ENCODE assay signal across 15 cellular contexts in genomic region chrX:7119927-7120577, GRCh38. TPM values are rescaled to one million over a fixed set of nuclear protein-coding genes. Genes with fewer than 3 reads are reported as not detected.
DNase-seq lines count a peak whose midpoint lies in the region; ATAC-seq, FAIRE-seq and TF ChIP-seq lines count a peak whose summit lies in the region.
"Had no signal": no experiment of that assay in that cellular context is flagged by ENCODE, and none has a peak within 500 bp of the region (broad histone marks: within the 10 kb centered on the region; RNA-seq: fewer than 3 reads in every experiment).

No MANE protein-coding gene starts in this region.

- CTCF ChIA-PET in Caco-2 (lab: Charles Lee): interaction anchor here (1.5 kb wide), 1 partner anchor 13 kb away, joined by 3 read pairs; no protein-coding TSS in a partner anchor
- CTCF ChIA-PET in IMR-90 (lab: Yijun Ruan, JAX): no interaction called here

- no peak overlapping the region for H3K9ac ChIP-seq in IMR-90 (ENCODE audit: low read depth, low read length)
- H3K9ac ChIP-seq: SK-N-SH had no signal

- H2AK5ac ChIP-seq in IMR-90 (ENCODE audit: low read depth, low read length): no peak overlapping the region

- H2AFZ ChIP-seq in IMR-90 (replicated peaks; ENCODE audit: low read length, poor library complexity): no peak overlapping the region

- H3K4me3 Mint-ChIP-seq in Caco-2 (ENCODE audit: unreplicated experiment) (peak overlapping the region; percentile 55), chondrocyte (ENCODE audit: unreplicated experiment) (no peak overlapping the region), osteocyte (ENCODE audit: unreplicated experiment) (no peak overlapping the region)
- H3K4me3 Mint-ChIP-seq in activated naive CD8-positive, alpha-beta T cell treated with anti-CD3 and anti-CD28 coated beads for 36 hours: no peak overlapping the region
- H3K4me3 Mint-ChIP-seq: CD4-positive, alpha-beta T cell had no signal

- H3K23ac ChIP-seq in IMR-90 (ENCODE audit: low read depth, low read length): no peak overlapping the region

- peaks cover 24% of the 10 kb centered on the region; the same call in 1 of the 2 replicates for H4K20me1 ChIP-seq in IMR-90 (ENCODE audit: insufficient read depth, low read length)

- no peak overlapping the region for H3K4ac ChIP-seq in IMR-90 (ENCODE audit: low read depth, low read length)

- H3K56ac ChIP-seq in IMR-90 (ENCODE audit: extremely low read depth, insufficient read depth, low read length): no peak overlapping the region

- no peak overlapping the region for H4K91ac ChIP-seq in IMR-90 (ENCODE audit: insufficient read depth, low read depth, low read length)

- peaks cover 34% of the 10 kb centered on the region for H3K4me1 ChIP-seq in Caco-2
- H3K4me1 ChIP-seq in IMR-90 (ENCODE audit: control insufficient read depth, insufficient read depth, low read length): peaks cover 7% of the 10 kb centered on the region; the same call in 1 of the 2 replicates

- no peaks in the 10 kb centered on the region for H3K27me3 Mint-ChIP-seq in Caco-2 (ENCODE audit: insufficient read depth, unreplicated experiment)
- H3K27me3 Mint-ChIP-seq in chondrocyte (ENCODE audit: low read depth): no peaks in the 10 kb centered on the region
- H3K27me3 Mint-ChIP-seq in osteocyte (ENCODE audit: unreplicated experiment): no peaks in the 10 kb centered on the region
- H3K27me3 Mint-ChIP-seq in activated naive CD8-positive, alpha-beta T cell treated with anti-CD3 and anti-CD28 coated beads for 36 hours: no peaks in the 10 kb centered on the region
- H3K27me3 Mint-ChIP-seq: CD4-positive, alpha-beta T cell had no signal

- no peak for FAIRE-seq in H54 (lab: Jason Lieb, UNC)
- FAIRE-seq: urothelium cell line had no signal

- H3K27ac ChIP-seq in IMR-90 (ENCODE audit: insufficient read depth, low read length): no peak overlapping the region
- H3K27ac ChIP-seq: cardiac muscle cell had no signal

- H2BK20ac ChIP-seq in IMR-90 (ENCODE audit: low read depth, low read length): no peak overlapping the region

- H3K36me3 ChIP-seq in Caco-2 (ENCODE audit: control insufficient read depth, insufficient read depth, low read length) (no peaks in the 10 kb centered on the region), IMR-90 (ENCODE audit: control insufficient read depth, insufficient read depth, low read length) (no peaks in the 10 kb centered on the region)
- H3K36me3 ChIP-seq: cardiac muscle cell had no signal

- H2BK5ac ChIP-seq in IMR-90 (ENCODE audit: low read depth, low read length, poor library complexity, severe bottlenecking): no peak overlapping the region

- no peak for TF ChIP-seq CTCF in Caco-2 (IDR thresholded peaks at IDR 0.05; ENCODE audit: insufficient read depth in 1 of 2, low read depth in 1 of 2, low read length in 1 of 2, severe bottlenecking in 1 of 2, unreplicated experiment in 1 of 2)
- TF ChIP-seq CTCF in IMR-90 (conservative IDR thresholded peaks at IDR 0.05; ENCODE audit: low read depth, low read length): no peak
- TF ChIP-seq CTCF in chondrocyte (IDR thresholded peaks at IDR 0.05): no peak
- TF ChIP-seq CTCF in osteocyte (IDR thresholded peaks at IDR 0.05): no peak

- H2BK120ac ChIP-seq in IMR-90 (ENCODE audit: low read depth, low read length): no peak overlapping the region

- H3K79me1 ChIP-seq in IMR-90 (ENCODE audit: low read depth in 1 of 2, low read length in 2 of 2): peaks cover 32 to 38% of the 10 kb centered on the region in 2 experiments

- peaks cover 12% of the 10 kb centered on the region for H3K4me1 Mint-ChIP-seq in Caco-2 (ENCODE audit: low read depth, unreplicated experiment)
- H3K4me1 Mint-ChIP-seq in chondrocyte (ENCODE audit: low read depth): peaks cover 28% of the 10 kb centered on the region
- H3K4me1 Mint-ChIP-seq in osteocyte (ENCODE audit: unreplicated experiment): peaks cover 47% of the 10 kb centered on the region
- H3K4me1 Mint-ChIP-seq in activated naive CD8-positive, alpha-beta T cell treated with anti-CD3 and anti-CD28 coated beads for 36 hours: peaks cover 7% of the 10 kb centered on the region

- no peak overlapping the region for H3K18ac ChIP-seq in IMR-90 (ENCODE audit: low read depth, low read length)

- no peak overlapping the region for H4K5ac ChIP-seq in IMR-90 (ENCODE audit: low read depth, low read length)

- no peaks in the 10 kb centered on the region for H3K27me3 ChIP-seq in Caco-2 (replicated peaks; ENCODE audit: control insufficient read depth, insufficient read depth, low read length)
- no peaks in the 10 kb centered on the region for H3K27me3 ChIP-seq in IMR-90 (ENCODE audit: control insufficient read depth, insufficient read depth, low read length)
- H3K27me3 ChIP-seq: cardiac muscle cell had no signal

- in situ Hi-C loops in IMR-90 (cut with MboI; ENCODE audit: low sequenced_read_pairs): no loop called here

- H3K27ac Mint-ChIP-seq in Caco-2 (ENCODE audit: unreplicated experiment) (peak overlapping the region; percentile 77), chondrocyte (ENCODE audit: unreplicated experiment) (peak overlapping the region; percentile 49), osteocyte (ENCODE audit: unreplicated experiment) (peak overlapping the region; percentile 87)
- no peak overlapping the region for H3K27ac Mint-ChIP-seq in activated naive CD8-positive, alpha-beta T cell treated with anti-CD3 and anti-CD28 coated beads for 36 hours
- H3K27ac Mint-ChIP-seq: CD4-positive, alpha-beta T cell had no signal

- H3K4me2 ChIP-seq in IMR-90 (ENCODE audit: low read depth, low read length): no peak overlapping the region
- H3K4me2 ChIP-seq: SK-N-SH had no signal

- peak; percentile 48 for ATAC-seq in IMR-90 (ENCODE audit: low read depth)
- ATAC-seq in HG02981 (IDR thresholded peaks at IDR 0.05; ENCODE audit: unreplicated experiment): no peak

- WGBS in IMR-90 (ENCODE audit: extremely low coverage in 2 of 2, insufficient read length in 1 of 2), 2 experiments: no CpG with 5 or more reads among the region's 9 CpGs

- no peak for TF ChIP-seq RAD21 in IMR-90 (IDR thresholded peaks at IDR 0.05; ENCODE audit: low read length)

- intact Hi-C loops in Caco-2 (cut with micrococcal nuclease; ENCODE audit: unreplicated experiment): loop anchor here (1.0 kb wide), 2 partner anchors 12 to 30 kb away; no protein-coding TSS in a partner anchor
- intact Hi-C loops in IMR-90 (cut with micrococcal nuclease): no loop called here

- DNase-seq in Caco-2 (no peak), IMR-90 (no peak), chondrocyte (ENCODE audit: low spot score) (no peak), osteocyte (ENCODE audit: extremely low spot score, unreplicated experiment) (no peak), H54 (ENCODE audit: insufficient read length, low spot score) (no peak)
- DNase-seq in activated naive CD8-positive, alpha-beta T cell treated with anti-CD3 and anti-CD28 coated beads for 36 hours: no peak
- DNase-seq: activated CD8-positive, alpha-beta memory T cell treated with anti-CD3 and anti-CD28 coated beads for 24 hours; activated naive CD4-positive, alpha-beta T cell treated with Interleukin-2 at 50 U/mL for 16 hours; CD4-positive, alpha-beta T cell; islet precursor cell; NCI-H2107; SK-N-SH had no signal

- POLR2A ChIA-PET in Caco-2 (lab: Charles Lee): no interaction called here
- POLR2A ChIA-PET in IMR-90 (lab: Charles Lee; ENCODE audit: unreplicated experiment): no interaction called here

- H3K36me3 Mint-ChIP-seq in Caco-2 (ENCODE audit: insufficient read depth, unreplicated experiment) (no peaks in the 10 kb centered on the region), chondrocyte (ENCODE audit: low read depth) (peaks cover 2% of the 10 kb centered on the region), osteocyte (ENCODE audit: unreplicated experiment) (no peaks in the 10 kb centered on the region)
- H3K36me3 Mint-ChIP-seq in activated naive CD8-positive, alpha-beta T cell treated with anti-CD3 and anti-CD28 coated beads for 36 hours: peaks cover 20% of the 10 kb centered on the region

- TF ChIP-seq POLR2A in IMR-90 (IDR thresholded peaks at IDR 0.05; ENCODE audit: low read depth, low read length) (no peak), H54 (IDR thresholded peaks at IDR 0.05; ENCODE audit: low read depth, low read length) (no peak)

- H3K14ac ChIP-seq in IMR-90 (replicated peaks; ENCODE audit: low read depth, low read length): no peak overlapping the region

- H3K9me1 ChIP-seq in IMR-90 (ENCODE audit: insufficient read depth, low read length): peaks cover 7% of the 10 kb centered on the region; the same call in 1 of the 2 replicates

- H3K9me3 ChIP-seq in Caco-2 (no peaks in the 10 kb centered on the region), IMR-90 (ENCODE audit: control insufficient read depth, insufficient read depth, low read length) (no peaks in the 10 kb centered on the region)
- H3K9me3 ChIP-seq: SK-N-SH had no signal

- no peak overlapping the region for H4K8ac ChIP-seq in IMR-90 (ENCODE audit: low read depth in 2 of 2, low read length in 2 of 2)

- H3K4me3 ChIP-seq in Caco-2 (ENCODE audit: low read depth, low read length): no peak overlapping the region
- no peak overlapping the region for H3K4me3 ChIP-seq in IMR-90 (ENCODE audit: insufficient read depth, low read depth, low read length)
- H3K4me3 ChIP-seq: cardiac muscle cell had no signal

- BruUV-seq in Caco-2 (replicated peaks; lab: Mats Ljungman, UMichigan) (no TSS peak), IMR-90 (replicated peaks; lab: Mats Ljungman, UMichigan) (no TSS peak)

- dilution Hi-C loops in IMR-90 (cut with HindIII; ENCODE audit: low sequenced_read_pairs, unreplicated experiment): no loop called here

- H3K9me3 Mint-ChIP-seq in Caco-2 (ENCODE audit: unreplicated experiment) (no peaks in the 10 kb centered on the region), chondrocyte (ENCODE audit: low read depth) (peaks cover 5% of the 10 kb centered on the region), osteocyte (ENCODE audit: unreplicated experiment) (peaks cover 4% of the 10 kb centered on the region)
- H3K9me3 Mint-ChIP-seq in activated naive CD8-positive, alpha-beta T cell treated with anti-CD3 and anti-CD28 coated beads for 36 hours: no peaks in the 10 kb centered on the region
- H3K9me3 Mint-ChIP-seq: CD4-positive, alpha-beta T cell had no signal

- H2BK15ac ChIP-seq in IMR-90 (ENCODE audit: low read depth, low read length): no peak overlapping the region

- no peak overlapping the region for H2AK9ac ChIP-seq in IMR-90 (replicated peaks; ENCODE audit: low read depth, low read length, poor library complexity)

RNA-seq across cellular contexts. Expression of gene STS, which starts 27.5 kb away (rescaled TPM):
- total RNA-seq in Caco-2 (2022) (49.1 and 70.0 TPM in 2 replicates), IMR-90 (2012; rRNA removed) (3.4 and 3.6 TPM in 2 replicates), chondrocyte (10.9 to 12.5 TPM (median 12.1 TPM) in 3 replicates), osteocyte (13.3 and 13.5 TPM in 2 replicates)
- polyA plus RNA-seq in IMR-90 (2012; rRNA removed): 2.4 and 2.6 TPM in 2 replicates
- polyA plus RNA-seq in IMR-90 (2012; cell fraction: cytosol; rRNA removed): 0.96 and 1.2 TPM in 2 replicates
- 0.35 and 1.4 TPM in 2 replicates for polyA plus RNA-seq in IMR-90 (2012; cell fraction: nucleus; rRNA removed; ENCODE audit: low replicate concordance)
- total RNA-seq in activated naive CD8-positive, alpha-beta T cell treated with anti-CD3 and anti-CD28 coated beads for 36 hours: 1 to 10 TPM; 1.2 to 1.3 TPM

RNA-seq across cellular contexts. Expression of gene PUDP, which starts 27.9 kb away (rescaled TPM):
- 54.3 and 57.5 TPM in 2 replicates for total RNA-seq in Caco-2 (2022)
- total RNA-seq in IMR-90 (2012; rRNA removed): 22.2 and 25.0 TPM in 2 replicates
- 28.6 and 29.4 TPM in 2 replicates for polyA plus RNA-seq in IMR-90 (2012; rRNA removed)
- polyA plus RNA-seq in IMR-90 (2012; cell fraction: cytosol; rRNA removed): 19.5 and 44.1 TPM in 2 replicates
- polyA plus RNA-seq in IMR-90 (2012; cell fraction: nucleus; rRNA removed; ENCODE audit: low replicate concordance): 9.6 and 13.2 TPM in 2 replicates
- total RNA-seq in chondrocyte: 10.7 to 14.7 TPM (median 12.6 TPM) in 3 replicates
- 18.4 and 21.9 TPM in 2 replicates for total RNA-seq in osteocyte
- 10 to 100 TPM; 22.0 to 24.4 TPM for total RNA-seq in activated naive CD8-positive, alpha-beta T cell treated with anti-CD3 and anti-CD28 coated beads for 36 hours
